In genomic region chr14:81091139-81091538, GRCh38 we compare ENCODE assay signal across 31 cellular contexts.
"Had no signal": no experiment of that assay in that cellular context is flagged by ENCODE, and none has a peak within 500 bp of the region (broad histone marks: within the 10 kb centered on the region; RNA-seq: fewer than 3 reads in every experiment).

No MANE protein-coding gene starts in this region.

- ATAC-seq: activated CD8-positive, alpha-beta T cell treated with anti-CD3 and anti-CD28 coated beads for 36 hours; activated naive CD4-positive, alpha-beta T cell treated with anti-CD3 and anti-CD28 coated beads, Interleukin-2, amount 50 U/mL, for 72 hours; activated T-cell treated with anti-CD3 and anti-CD28 coated beads, Interleukin-2, amount 50 U/mL, for 4 hours; activated T-cell treated with anti-CD3 and anti-CD28 coated beads, Interleukin-2, amount 50 U/mL, for 72 hours; activated T-helper 17 cell treated with anti-CD3 and anti-CD28 coated beads, Interleukin-2, amount 50 U/mL, for 72 hours; body of pancreas had no signal

- H3K36me3 ChIP-seq: adrenal gland, brain microvascular endothelial cell, breast epithelium had no signal

- H3K4me3 ChIP-seq: adrenal gland, body of pancreas, breast epithelium had no signal

- H3K27me3 ChIP-seq: adrenal gland, body of pancreas, brain microvascular endothelial cell, breast epithelium had no signal

- H3K4me1 ChIP-seq: adrenal gland, body of pancreas, breast epithelium had no signal

- DNase-seq: activated B cell treated with CpG ODN at 0.5 μM for 24 hours; activated CD4-positive, alpha-beta memory T cell treated with anti-CD3 and anti-CD28 coated beads for 36 hours; activated CD4-positive, alpha-beta T cell treated with anti-CD3 and anti-CD28 coated beads for 4 hours; activated CD4-positive, alpha-beta T cell treated with anti-CD3 and anti-CD28 coated beads, Interleukin-2, amount 10 ng/mL, durations not matched to agents 24 days and 14 days; activated CD4-positive, alpha-beta T cell treated with anti-CD3 and anti-CD28 coated beads, Interleukin-2, amount 50 U/mL, for 1 hour; activated CD4-positive, alpha-beta T cell treated with anti-CD3 and anti-CD28 coated beads, Interleukin-2, amount 50 U/mL, for 4 hours; activated CD4-positive, CD25-positive, alpha-beta regulatory T cell treated with anti-CD3 and anti-CD28 coated beads, Interleukin-2, amount 50 U/mL, for 72 hours; activated CD8-positive, alpha-beta memory T cell treated with anti-CD3 and anti-CD28 coated beads, Interleukin-2, amount 50 U/mL, for 4 hours; activated CD8-positive, alpha-beta T cell treated with anti-CD3 and anti-CD28 coated beads for 36 hours; activated effector memory CD4-positive, alpha-beta T cell treated with anti-CD3 and anti-CD28 coated beads, Interleukin-2, amount 50 U/mL, for 16 hours; activated gamma-delta T cell treated with Interleukin-2 at 50 U/mL for 16 hours; activated naive CD4-positive, alpha-beta T cell; activated naive CD4-positive, alpha-beta T cell treated with anti-CD3 and anti-CD28 coated beads for 36 hours; activated naive CD4-positive, alpha-beta T cell treated with anti-CD3 and anti-CD28 coated beads, Interleukin-2, amount 50 U/mL, for 16 hours; activated naive CD8-positive, alpha-beta T cell treated with anti-CD3 and anti-CD28 coated beads for 36 hours; activated T-cell treated with anti-CD3 and anti-CD28 coated beads for 4 hours; activated T-cell treated with anti-CD3 and anti-CD28 coated beads, Interleukin-2, amount 50 U/mL, for 1 hour; activated T-cell treated with anti-CD3 and anti-CD28 coated beads, Interleukin-2, amount 50 U/mL, for 4 hours; activated T-cell treated with anti-CD3 and anti-CD28 coated beads, Interleukin-2, amount 50 U/mL, for 72 hours; adrenal gland; amniotic stem cell; aorta; body of pancreas; brain microvascular endothelial cell; central memory CD4-positive, alpha-beta T cell; T-helper 2 cell; T-helper 9 cell had no signal

- H3K9me3 ChIP-seq: adrenal gland, body of pancreas, breast epithelium had no signal

- H3K27ac ChIP-seq: adrenal gland, body of pancreas, brain microvascular endothelial cell, breast epithelium, VCaP had no signal
